ENCODE assay signal across 8 cellular contexts in the genomic region with DNA sequence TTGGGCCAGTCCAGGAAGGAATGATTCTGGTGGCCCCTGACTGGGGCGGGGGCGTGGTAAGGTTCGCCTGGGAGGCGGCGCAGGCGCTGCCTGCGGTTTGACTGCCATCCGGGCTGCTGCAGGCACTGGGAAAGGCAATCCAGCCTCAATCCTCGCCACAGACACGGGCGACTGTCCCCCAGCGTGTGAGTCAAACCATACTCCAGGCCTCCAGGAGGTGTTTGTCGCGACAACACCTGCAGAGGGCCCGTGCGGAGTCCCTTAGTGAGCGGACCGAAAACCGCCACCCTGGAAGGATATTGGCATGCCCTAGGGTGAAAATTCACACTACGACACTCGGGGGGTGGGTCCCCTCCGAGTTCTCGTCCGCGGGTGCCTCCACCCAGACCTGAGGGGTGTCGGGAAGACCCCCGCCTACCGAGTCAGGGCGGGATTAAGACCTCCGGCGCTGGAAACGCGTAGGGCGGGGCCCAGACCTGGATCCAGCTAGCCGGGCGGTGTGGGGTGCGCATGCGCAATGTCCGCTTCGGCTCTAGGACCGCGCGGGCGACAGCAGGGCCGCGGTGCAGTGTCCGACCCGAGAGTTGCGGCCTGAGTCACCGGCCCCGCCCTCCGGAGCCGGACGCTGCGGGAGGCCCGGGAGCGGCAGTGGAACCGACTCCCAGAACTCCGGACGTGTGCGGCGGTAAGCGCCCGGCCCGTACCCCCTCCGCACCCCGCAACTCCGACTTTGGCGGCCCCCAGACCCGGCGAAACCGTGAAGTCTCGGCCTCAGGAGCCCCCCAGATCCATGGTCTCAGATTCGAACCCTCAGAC. TPM values are rescaled to one million over a fixed set of nuclear protein-coding genes. Genes with fewer than 3 reads are reported as not detected.
A peak's percentile ranks its signal among the peaks of the same experiment; 100 is the strongest.
DNase-seq lines count a peak whose midpoint lies in the region; ATAC-seq and TF ChIP-seq lines count a peak whose summit lies in the region.

A gene (plus strand): TSS at position 594 of the 816 bp plus-strand sequence. CDS start 946 bp downstream, outside the sequence.

- peaks cover 19% of the 10 kb centered on the region for H3K36me3 Mint-ChIP-seq in WTC11

- H3K9me3 Mint-ChIP-seq in WTC11: no peaks in the 10 kb centered on the region

- peak within 1 kb of the TSS; percentile 90 to 94 for H3K4me3 ChIP-seq in cardiac fibroblast (replicated peaks in 1 of 2; ENCODE audit: low read depth in 2 of 2, low read length in 2 of 2)

- POLR2A ChIA-PET in WTC11 (lab: Charles Lee): interaction anchor here (1.5 to 2.1 kb wide), 2 partner anchors 12 kb away, joined by 4 to 9 read pairs; no protein-coding TSS in a partner anchor

- peaks cover 8% of the 10 kb centered on the region for H3K27me3 Mint-ChIP-seq in WTC11 (ENCODE audit: low read depth)

- TF ChIP-seq CTCF in WTC11 (IDR thresholded peaks at IDR 0.05) (no peak), cardiac fibroblast (IDR thresholded peaks at IDR 0.05; ENCODE audit: low read depth, low read length) (no peak)

- CTCF ChIA-PET in WTC11 (lab: Charles Lee): interaction anchor here (0.6 to 2.0 kb wide), 2 partner anchors 12 to 78 kb away, joined by 4 to 18 read pairs; no protein-coding TSS in a partner anchor

- peak; percentile 85 for ATAC-seq in GM18907 (IDR thresholded peaks at IDR 0.05; ENCODE audit: unreplicated experiment)
- peak; percentile 69 for ATAC-seq in HG03159 (IDR thresholded peaks at IDR 0.05; ENCODE audit: unreplicated experiment)
- peak; percentile 62 for ATAC-seq in WTC11

- DNase-seq in AG08396 (ENCODE audit: low spot score) (peak; percentile 98), NCI-H2227 treated with DMSO at 0.1 percent for 48 hours (lab: John Stamatoyannopoulos, UW) (peak; percentile 100), WTC11 (ENCODE audit: low spot score) (peak; percentile 99), cardiac fibroblast (ENCODE audit: low read depth in 2 of 2) (peak; percentile 95 to 97), islet precursor cell (peak; percentile 98)
- DNase-seq in stimulated activated CD4-positive, alpha-beta T cell treated with anti-CD3 and anti-CD28 coated beads, Interleukin-12 subunit alpha, Interleukin-12 subunit beta, amount 100 ng/mL, for 48 hours (ENCODE audit: low read depth in 2 of 3, low spot score in 1 of 3): peak; percentile 84 to 91 (median 89)

- H3K4me1 Mint-ChIP-seq in WTC11: peaks cover 14% of the 10 kb centered on the region

- peak within 1 kb of the TSS; percentile 99 for H3K27ac Mint-ChIP-seq in WTC11

- peak within 1 kb of the TSS; percentile 99 for H3K4me3 Mint-ChIP-seq in WTC11

TF ChIP-seq in WTC11, 78 proteins besides CTCF, POLR2A, EP300 and RAD21 (continues in another document):
- TF ChIP-seq, protein P1, sequence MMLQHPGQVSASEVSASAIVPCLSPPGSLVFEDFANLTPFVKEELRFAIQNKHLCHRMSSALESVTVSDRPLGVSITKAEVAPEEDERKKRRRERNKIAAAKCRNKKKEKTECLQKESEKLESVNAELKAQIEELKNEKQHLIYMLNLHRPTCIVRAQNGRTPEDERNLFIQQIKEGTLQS (CRISPR knock-in tag; conservative IDR thresholded peaks at IDR 0.05): no peak
- TF ChIP-seq JUN (CRISPR knock-in tag; IDR thresholded peaks at IDR 0.05) (no peak), GRHL2 (CRISPR knock-in tag; IDR thresholded peaks at IDR 0.05; ENCODE audit: insufficient replicate concordance, severe bottlenecking) (no peak), OVOL2 (CRISPR knock-in tag; IDR thresholded peaks at IDR 0.05; ENCODE audit: borderline replicate concordance) (no peak), TCF7 (CRISPR knock-in tag; IDR thresholded peaks at IDR 0.05; ENCODE audit: low read depth) (no peak), ZNF138 (CRISPR knock-in tag; conservative IDR thresholded peaks at IDR 0.05) (no peak)
- TF ChIP-seq, protein P2, sequence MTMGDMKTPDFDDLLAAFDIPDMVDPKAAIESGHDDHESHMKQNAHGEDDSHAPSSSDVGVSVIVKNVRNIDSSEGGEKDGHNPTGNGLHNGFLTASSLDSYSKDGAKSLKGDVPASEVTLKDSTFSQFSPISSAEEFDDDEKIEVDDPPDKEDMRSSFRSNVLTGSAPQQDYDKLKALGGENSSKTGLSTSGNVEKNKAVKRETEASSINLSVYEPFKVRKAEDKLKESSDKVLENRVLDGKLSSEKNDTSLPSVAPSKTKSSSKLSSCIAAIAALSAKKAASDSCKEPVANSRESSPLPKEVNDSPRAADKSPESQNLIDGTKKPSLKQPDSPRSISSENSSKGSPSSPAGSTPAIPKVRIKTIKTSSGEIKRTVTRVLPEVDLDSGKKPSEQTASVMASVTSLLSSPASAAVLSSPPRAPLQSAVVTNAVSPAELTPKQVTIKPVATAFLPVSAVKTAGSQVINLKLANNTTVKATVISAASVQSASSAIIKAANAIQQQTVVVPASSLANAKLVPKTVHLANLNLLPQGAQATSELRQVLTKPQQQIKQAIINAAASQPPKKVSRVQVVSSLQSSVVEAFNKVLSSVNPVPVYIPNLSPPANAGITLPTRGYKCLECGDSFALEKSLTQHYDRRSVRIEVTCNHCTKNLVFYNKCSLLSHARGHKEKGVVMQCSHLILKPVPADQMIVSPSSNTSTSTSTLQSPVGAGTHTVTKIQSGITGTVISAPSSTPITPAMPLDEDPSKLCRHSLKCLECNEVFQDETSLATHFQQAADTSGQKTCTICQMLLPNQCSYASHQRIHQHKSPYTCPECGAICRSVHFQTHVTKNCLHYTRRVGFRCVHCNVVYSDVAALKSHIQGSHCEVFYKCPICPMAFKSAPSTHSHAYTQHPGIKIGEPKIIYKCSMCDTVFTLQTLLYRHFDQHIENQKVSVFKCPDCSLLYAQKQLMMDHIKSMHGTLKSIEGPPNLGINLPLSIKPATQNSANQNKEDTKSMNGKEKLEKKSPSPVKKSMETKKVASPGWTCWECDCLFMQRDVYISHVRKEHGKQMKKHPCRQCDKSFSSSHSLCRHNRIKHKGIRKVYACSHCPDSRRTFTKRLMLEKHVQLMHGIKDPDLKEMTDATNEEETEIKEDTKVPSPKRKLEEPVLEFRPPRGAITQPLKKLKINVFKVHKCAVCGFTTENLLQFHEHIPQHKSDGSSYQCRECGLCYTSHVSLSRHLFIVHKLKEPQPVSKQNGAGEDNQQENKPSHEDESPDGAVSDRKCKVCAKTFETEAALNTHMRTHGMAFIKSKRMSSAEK (CRISPR knock-in tag; IDR thresholded peaks at IDR 0.05; ENCODE audit: borderline replicate concordance): no peak
- TF ChIP-seq, protein P3, sequence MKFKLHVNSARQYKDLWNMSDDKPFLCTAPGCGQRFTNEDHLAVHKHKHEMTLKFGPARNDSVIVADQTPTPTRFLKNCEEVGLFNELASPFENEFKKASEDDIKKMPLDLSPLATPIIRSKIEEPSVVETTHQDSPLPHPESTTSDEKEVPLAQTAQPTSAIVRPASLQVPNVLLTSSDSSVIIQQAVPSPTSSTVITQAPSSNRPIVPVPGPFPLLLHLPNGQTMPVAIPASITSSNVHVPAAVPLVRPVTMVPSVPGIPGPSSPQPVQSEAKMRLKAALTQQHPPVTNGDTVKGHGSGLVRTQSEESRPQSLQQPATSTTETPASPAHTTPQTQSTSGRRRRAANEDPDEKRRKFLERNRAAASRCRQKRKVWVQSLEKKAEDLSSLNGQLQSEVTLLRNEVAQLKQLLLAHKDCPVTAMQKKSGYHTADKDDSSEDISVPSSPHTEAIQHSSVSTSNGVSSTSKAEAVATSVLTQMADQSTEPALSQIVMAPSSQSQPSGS (CRISPR knock-in tag; IDR thresholded peaks at IDR 0.05; ENCODE audit: borderline replicate concordance, low read depth): no peak
- TF ChIP-seq, protein P4, sequence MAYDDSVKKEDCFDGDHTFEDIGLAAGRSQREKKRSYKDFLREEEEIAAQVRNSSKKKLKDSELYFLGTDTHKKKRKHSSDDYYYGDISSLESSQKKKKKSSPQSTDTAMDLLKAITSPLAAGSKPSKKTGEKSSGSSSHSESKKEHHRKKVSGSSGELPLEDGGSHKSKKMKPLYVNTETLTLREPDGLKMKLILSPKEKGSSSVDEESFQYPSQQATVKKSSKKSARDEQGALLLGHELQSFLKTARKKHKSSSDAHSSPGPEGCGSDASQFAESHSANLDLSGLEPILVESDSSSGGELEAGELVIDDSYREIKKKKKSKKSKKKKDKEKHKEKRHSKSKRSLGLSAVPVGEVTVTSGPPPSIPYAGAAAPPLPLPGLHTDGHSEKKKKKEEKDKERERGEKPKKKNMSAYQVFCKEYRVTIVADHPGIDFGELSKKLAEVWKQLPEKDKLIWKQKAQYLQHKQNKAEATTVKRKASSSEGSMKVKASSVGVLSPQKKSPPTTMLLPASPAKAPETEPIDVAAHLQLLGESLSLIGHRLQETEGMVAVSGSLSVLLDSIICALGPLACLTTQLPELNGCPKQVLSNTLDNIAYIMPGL (CRISPR knock-in tag; IDR thresholded peaks at IDR 0.05): no peak; the same call in 1 of the 2 replicates
- TF ChIP-seq, protein P5, sequence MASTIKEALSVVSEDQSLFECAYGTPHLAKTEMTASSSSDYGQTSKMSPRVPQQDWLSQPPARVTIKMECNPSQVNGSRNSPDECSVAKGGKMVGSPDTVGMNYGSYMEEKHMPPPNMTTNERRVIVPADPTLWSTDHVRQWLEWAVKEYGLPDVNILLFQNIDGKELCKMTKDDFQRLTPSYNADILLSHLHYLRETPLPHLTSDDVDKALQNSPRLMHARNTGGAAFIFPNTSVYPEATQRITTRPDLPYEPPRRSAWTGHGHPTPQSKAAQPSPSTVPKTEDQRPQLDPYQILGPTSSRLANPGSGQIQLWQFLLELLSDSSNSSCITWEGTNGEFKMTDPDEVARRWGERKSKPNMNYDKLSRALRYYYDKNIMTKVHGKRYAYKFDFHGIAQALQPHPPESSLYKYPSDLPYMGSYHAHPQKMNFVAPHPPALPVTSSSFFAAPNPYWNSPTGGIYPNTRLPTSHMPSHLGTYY (CRISPR knock-in tag; IDR thresholded peaks at IDR 0.05): no peak
- TF ChIP-seq, protein P6, sequence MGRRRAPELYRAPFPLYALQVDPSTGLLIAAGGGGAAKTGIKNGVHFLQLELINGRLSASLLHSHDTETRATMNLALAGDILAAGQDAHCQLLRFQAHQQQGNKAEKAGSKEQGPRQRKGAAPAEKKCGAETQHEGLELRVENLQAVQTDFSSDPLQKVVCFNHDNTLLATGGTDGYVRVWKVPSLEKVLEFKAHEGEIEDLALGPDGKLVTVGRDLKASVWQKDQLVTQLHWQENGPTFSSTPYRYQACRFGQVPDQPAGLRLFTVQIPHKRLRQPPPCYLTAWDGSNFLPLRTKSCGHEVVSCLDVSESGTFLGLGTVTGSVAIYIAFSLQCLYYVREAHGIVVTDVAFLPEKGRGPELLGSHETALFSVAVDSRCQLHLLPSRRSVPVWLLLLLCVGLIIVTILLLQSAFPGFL (CRISPR knock-in tag; IDR thresholded peaks at IDR 0.05; ENCODE audit: borderline replicate concordance): no peak

RNA-seq across cellular contexts. Expression of the gene that starts here (rescaled TPM):
- total RNA-seq in WTC11 (2021): 332 to 358 TPM (median 344 TPM) in 3 replicates

Comparison
In these comparisons a context has a peak if more than half of its experiments do, and no peak if none do; other contexts are left out.
1. Peak in every context shown above with its lines: DNase-seq, ATAC-seq and H3K4me3 ChIP-seq.